Comparison of ENCODE assay signal across 13 cellular contexts in genomic region chr11:74020537-74020936, GRCh38. TPM values are rescaled to one million over a fixed set of nuclear protein-coding genes. Genes with fewer than 3 reads are reported as not detected.
DNase-seq lines count a peak whose midpoint lies in the region; ATAC-seq, FAIRE-seq and TF ChIP-seq lines count a peak whose summit lies in the region.
"Had no signal": no experiment of that assay in that cellular context is flagged by ENCODE, and none has a peak within 500 bp of the region (broad histone marks: within the 10 kb centered on the region; RNA-seq: fewer than 3 reads in every experiment).

No MANE protein-coding gene starts in this region.

- H3K9ac ChIP-seq in neural progenitor cell = no peak overlapping the region

- H4K20me1 ChIP-seq in neural progenitor cell (ENCODE audit: low read depth) = no peaks in the 10 kb centered on the region

- H3K36me3 ChIP-seq in neural progenitor cell = no peaks in the 10 kb centered on the region
- H3K36me3 ChIP-seq: Peyer's patch had no signal

- H3K27me3 ChIP-seq in neural progenitor cell = no peaks in the 10 kb centered on the region
- H3K27me3 ChIP-seq: Peyer's patch, testis had no signal

- intact Hi-C loops in sciatic nerve (cut with DNase I) = no loop called here

- H3K79me2 ChIP-seq in neural progenitor cell (ENCODE audit: low read depth) = no peaks in the 10 kb centered on the region

- H3K9me3 ChIP-seq in neural progenitor cell (ENCODE audit: low read depth) = no peaks in the 10 kb centered on the region
- H3K9me3 ChIP-seq: Peyer's patch, testis had no signal

- H3K4me3 Mint-ChIP-seq in naive B cell (no peak overlapping the region), neural progenitor cell (no peak overlapping the region)
- H3K4me3 Mint-ChIP-seq: CD8-positive, alpha-beta T cell had no signal

- H2AFZ ChIP-seq in neural progenitor cell (replicated peaks) = no peak overlapping the region

- FAIRE-seq in GM12891 (lab: Jason Lieb, UNC) = peak; percentile 23

- no peak overlapping the region for H3K27ac ChIP-seq in neural progenitor cell
- H3K27ac ChIP-seq: testis, WERI-Rb-1 had no signal

- no peak for TF ChIP-seq POLR2A in GM12891 (IDR thresholded peaks at IDR 0.05; ENCODE audit: low read depth, low read length)

- H3K4me1 ChIP-seq in neural progenitor cell = no peaks in the 10 kb centered on the region

- H3K27me3 Mint-ChIP-seq in naive B cell (no peaks in the 10 kb centered on the region), neural progenitor cell (ENCODE audit: insufficient read depth, low read depth) (peaks cover 8% of the 10 kb centered on the region)

- H3K4me2 ChIP-seq in neural progenitor cell = no peak overlapping the region

- H3K4me3 ChIP-seq in neural progenitor cell = no peak overlapping the region
- H3K4me3 ChIP-seq: Peyer's patch, testis had no signal

- H3K9me3 Mint-ChIP-seq in naive B cell (no peaks in the 10 kb centered on the region), neural progenitor cell (no peaks in the 10 kb centered on the region)
- H3K9me3 Mint-ChIP-seq: CD8-positive, alpha-beta T cell had no signal

- H3F3A ChIP-seq in neural progenitor cell (ENCODE audit: low read depth) = no peaks in the 10 kb centered on the region

- H3K27ac Mint-ChIP-seq in naive B cell = no peak overlapping the region
- H3K27ac Mint-ChIP-seq in neural progenitor cell = no peak overlapping the region

- TF ChIP-seq CTCF in neural progenitor cell (IDR thresholded peaks at IDR 0.05) = no peak

- H3K4me1 Mint-ChIP-seq in naive B cell (peaks cover 16 to 34% (median 24%) of the 10 kb centered on the region in 3 donors), neural progenitor cell (no peaks in the 10 kb centered on the region)

- DNase-seq in GM12891 (ENCODE audit: insufficient read length, low spot score) (no peak), NAMALWA (ENCODE audit: low spot score) (peak; percentile 34), naive B cell (peak; percentile 55), NCI-H2081 (lab: John Stamatoyannopoulos, UW) (no peak), OCI-M2 (lab: John Stamatoyannopoulos, UW; ENCODE audit: unreplicated experiment) (no peak), neural progenitor cell (ENCODE audit: low spot score) (no peak), sciatic nerve (ENCODE audit: low spot score) (no peak)
- DNase-seq: CD8-positive, alpha-beta T cell; effector memory CD4-positive, alpha-beta T cell; testis; WERI-Rb-1 had no signal

- peak; percentile 66 for ATAC-seq in GM21825 (IDR thresholded peaks at IDR 0.05; ENCODE audit: unreplicated experiment)
- peak; percentile 91 for ATAC-seq in naive B cell (ENCODE audit: low read depth in 2 of 2)
- ATAC-seq in sciatic nerve = no peak
- ATAC-seq: CD8-positive, alpha-beta T cell had no signal

- H3K36me3 Mint-ChIP-seq in naive B cell = peaks cover 0 to 30% of the 10 kb centered on the region in 2 donors
- H3K36me3 Mint-ChIP-seq in neural progenitor cell = peaks cover 20% of the 10 kb centered on the region

TF ChIP-seq in GM12891, 5 proteins besides CTCF, POLR2A, EP300 and RAD21:
- TF ChIP-seq POU2F2 (IDR thresholded peaks at IDR 0.05; ENCODE audit: low read depth, low read length) = no peak
- no peak for TF ChIP-seq PAX5 (IDR thresholded peaks at IDR 0.05; ENCODE audit: insufficient read depth, low read length, severe bottlenecking)
- TF ChIP-seq TAF1 (IDR thresholded peaks at IDR 0.05; ENCODE audit: low read depth, low read length) = no peak
- no peak for TF ChIP-seq POLR2AphosphoS5 (IDR thresholded peaks at IDR 0.05; ENCODE audit: low read depth, low read length)
- 0 out of 2 replicates have a peak, but pooled peaks have one; percentile 20 for TF ChIP-seq SPI1 (IDR thresholded peaks at IDR 0.05; ENCODE audit: low read depth, low read length)

RNA-seq across cellular contexts. Expression of gene UCP3, which starts 11.7 kb away (rescaled TPM):
- 0.50 TPM for polyA plus RNA-seq in GM12891 (2012; ENCODE audit: low read depth, missing spikeins)
- polyA plus RNA-seq in naive B cell (ENCODE audit: low read depth in 6 of 6) = under 1 TPM in 3 of 6 donors, not detected in 3; 0.09 to 0.31 (median 0.11) TPM
- total RNA-seq in neural progenitor cell (ENCODE audit: low replicate concordance) (1.5 TPM in 1 of 2 replicates, not detected in the other), sciatic nerve (2.6 TPM)

RNA-seq across cellular contexts. Expression of gene UCP2, which starts 37.9 kb away (rescaled TPM):
- polyA plus RNA-seq in GM12891 (2012; ENCODE audit: low read depth, missing spikeins) = 127 TPM
- polyA plus RNA-seq in naive B cell (ENCODE audit: low read depth in 6 of 6) = 1,000 to 10,000 TPM; 1,601 to 2,628 (median 2,020) TPM
- total RNA-seq in neural progenitor cell (ENCODE audit: low replicate concordance) (69.2 and 88.1 TPM in 2 replicates), sciatic nerve (43.1 TPM)

Comparison
In these comparisons a context has a peak if more than half of its experiments do, and no peak if none do; other contexts are left out.
1. DNase-seq: peak in NAMALWA (single experiment) and naive B cell (single experiment); none in GM12891 (single experiment), NCI-H2081 (0 of 2), OCI-M2 (single experiment), neural progenitor cell (single experiment) and sciatic nerve (single experiment).